Comparison of ENCODE assay signal across 25 cellular contexts in genomic region chr6:2215342-2215741, GRCh38. TPM values are rescaled to one million over a fixed set of nuclear protein-coding genes. Genes with fewer than 3 reads are reported as not detected.
DNase-seq lines count a peak whose midpoint lies in the region; ATAC-seq, FAIRE-seq and TF ChIP-seq lines count a peak whose summit lies in the region.
"Had no signal": no experiment of that assay in that cellular context is flagged by ENCODE, and none has a peak within 500 bp of the region (broad histone marks: within the 10 kb centered on the region; RNA-seq: fewer than 3 reads in every experiment).

No MANE protein-coding gene starts in this region.

- no peak overlapping the region for H3K27ac Mint-ChIP-seq in activated CD8-positive, alpha-beta T cell treated with anti-CD3 and anti-CD28 coated beads for 36 hours
- H3K27ac Mint-ChIP-seq in activated CD8-positive, alpha-beta T cell treated with anti-CD3 and anti-CD28 coated beads, Interleukin-2, amount 10 ng/mL, durations not matched to agents 7 days and 5 days = no peak overlapping the region
- H3K27ac Mint-ChIP-seq: B cell, GM23338 had no signal

- intact Hi-C loops in activated CD8-positive, alpha-beta T cell treated with anti-CD3 and anti-CD28 coated beads for 36 hours (cut with micrococcal nuclease) = no loop called here

- in situ Hi-C loops in astrocyte of the spinal cord (cut with HindIII; ENCODE audit: low sequenced_read_pairs) = no loop called here

- POLR2A ChIA-PET in activated CD8-positive, alpha-beta T cell treated with anti-CD3 and anti-CD28 coated beads for 36 hours (lab: Charles Lee) = no interaction called here
- POLR2A ChIA-PET in activated CD8-positive, alpha-beta T cell treated with anti-CD3 and anti-CD28 coated beads, Interleukin-2, amount 10 ng/mL, durations not matched to agents 7 days and 5 days (lab: Charles Lee) = no interaction called here

- no peak overlapping the region for H3K9ac ChIP-seq in MM.1S (ENCODE audit: low read length)
- H3K9ac ChIP-seq: KMS-11 had no signal

- H3K79me2 ChIP-seq in MM.1S (ENCODE audit: low read length) = peaks cover 12% of the 10 kb centered on the region; the same call in 1 of the 2 replicates

- no peaks in the 10 kb centered on the region for H3K36me3 ChIP-seq in MM.1S (replicated peaks; ENCODE audit: insufficient read depth, low read length)

- H3K9me2 ChIP-seq in MM.1S (replicated peaks; ENCODE audit: insufficient read depth, low read length) = no peaks in the 10 kb centered on the region

- H3K27me3 Mint-ChIP-seq in activated CD8-positive, alpha-beta T cell treated with anti-CD3 and anti-CD28 coated beads for 36 hours = no peaks in the 10 kb centered on the region
- H3K27me3 Mint-ChIP-seq in activated CD8-positive, alpha-beta T cell treated with anti-CD3 and anti-CD28 coated beads, Interleukin-2, amount 10 ng/mL, durations not matched to agents 7 days and 5 days (ENCODE audit: low read depth) = peaks cover 1% of the 10 kb centered on the region
- H3K27me3 Mint-ChIP-seq: B cell had no signal

- peak; percentile 45 for ATAC-seq in activated CD8-positive, alpha-beta T cell treated with anti-CD3 and anti-CD28 coated beads for 36 hours
- ATAC-seq in activated CD8-positive, alpha-beta T cell treated with anti-CD3 and anti-CD28 coated beads, Interleukin-2, amount 10 ng/mL, durations not matched to agents 7 days and 5 days = no peak
- no peak for ATAC-seq in HG03460 (IDR thresholded peaks at IDR 0.05; ENCODE audit: unreplicated experiment)
- ATAC-seq: GM23338, HCT116, HepG2 had no signal

- H4K20me1 ChIP-seq in MM.1S (ENCODE audit: insufficient read depth, low read length) = no peaks in the 10 kb centered on the region

- H3K9me3 ChIP-seq in MM.1S (replicated peaks; ENCODE audit: insufficient read depth, low read length) = no peaks in the 10 kb centered on the region

- no peak overlapping the region for H3K27ac ChIP-seq in MM.1S (ENCODE audit: low read length)
- H3K27ac ChIP-seq: 22Rv1, KMS-11 had no signal

- DNase-seq in activated CD8-positive, alpha-beta T cell treated with anti-CD3 and anti-CD28 coated beads for 36 hours = peak; percentile 27
- no peak for DNase-seq in activated CD8-positive, alpha-beta T cell treated with anti-CD3 and anti-CD28 coated beads, Interleukin-2, amount 10 ng/mL, durations not matched to agents 7 days and 5 days
- DNase-seq in RCC 7860 (ENCODE audit: low spot score) (peak; percentile 29), astrocyte of the spinal cord (ENCODE audit: low read depth, low spot score) (peak; percentile 86), smooth muscle cell of the brain vasculature (ENCODE audit: low read depth, low spot score) (peak; percentile 32), MM.1S (no peak), COLO829 (ENCODE audit: low spot score) (no peak)
- DNase-seq: COR-L47; GDM1; NCI-H1092 treated with DMSO at 0.1 percent for 48 hours; NCI-H146; NCI-H2029 treated with DMSO at 0.1 percent for 48 hours; NCI-H2171 treated with DMSO at 0.1 percent for 48 hours; NCI-H446; NCI-H526 treated with DMSO at 0.1 percent for 48 hours; NK-92 treated with Interleukin-12 subunit alpha and Interleukin-12 subunit beta, amount 100 ng/mL, for 24 hours; RPMI8226; SIG-M5 had no signal

- H3K4me2 ChIP-seq in MM.1S (ENCODE audit: low read depth, low read length) = no peak overlapping the region
- H3K4me2 ChIP-seq: GM23338, KMS-11 had no signal

- peaks cover 20% of the 10 kb centered on the region for H3K4me1 Mint-ChIP-seq in activated CD8-positive, alpha-beta T cell treated with anti-CD3 and anti-CD28 coated beads for 36 hours (ENCODE audit: low read depth)
- peaks cover 5% of the 10 kb centered on the region for H3K4me1 Mint-ChIP-seq in activated CD8-positive, alpha-beta T cell treated with anti-CD3 and anti-CD28 coated beads, Interleukin-2, amount 10 ng/mL, durations not matched to agents 7 days and 5 days (ENCODE audit: low read depth)

- no peak for FAIRE-seq in RCC 7860 (lab: Jason Lieb, UNC)
- FAIRE-seq: HepG2 had no signal

- H2AFZ ChIP-seq in MM.1S (ENCODE audit: low read length) = no peak overlapping the region
- H2AFZ ChIP-seq: GM23338 had no signal

- no peaks in the 10 kb centered on the region for H3K27me3 ChIP-seq in MM.1S (replicated peaks; ENCODE audit: insufficient read depth, low read length)

- H3K4me3 Mint-ChIP-seq in activated CD8-positive, alpha-beta T cell treated with anti-CD3 and anti-CD28 coated beads for 36 hours = no peak overlapping the region
- no peak overlapping the region for H3K4me3 Mint-ChIP-seq in activated CD8-positive, alpha-beta T cell treated with anti-CD3 and anti-CD28 coated beads, Interleukin-2, amount 10 ng/mL, durations not matched to agents 7 days and 5 days
- H3K4me3 Mint-ChIP-seq: B cell, GM23338 had no signal

- peaks cover 2% of the 10 kb centered on the region for H3K36me3 Mint-ChIP-seq in activated CD8-positive, alpha-beta T cell treated with anti-CD3 and anti-CD28 coated beads for 36 hours (ENCODE audit: low read depth)
- H3K36me3 Mint-ChIP-seq in activated CD8-positive, alpha-beta T cell treated with anti-CD3 and anti-CD28 coated beads, Interleukin-2, amount 10 ng/mL, durations not matched to agents 7 days and 5 days (ENCODE audit: low read depth) = no peaks in the 10 kb centered on the region

- no peaks in the 10 kb centered on the region for H3K4me1 ChIP-seq in MM.1S (ENCODE audit: low read length)

- CTCF ChIA-PET in activated CD8-positive, alpha-beta T cell treated with anti-CD3 and anti-CD28 coated beads for 36 hours (lab: Charles Lee) = no interaction called here
- CTCF ChIA-PET in activated CD8-positive, alpha-beta T cell treated with anti-CD3 and anti-CD28 coated beads, Interleukin-2, amount 10 ng/mL, durations not matched to agents 7 days and 5 days (lab: Charles Lee) = no interaction called here

- no peaks in the 10 kb centered on the region for H3K9me3 Mint-ChIP-seq in activated CD8-positive, alpha-beta T cell treated with anti-CD3 and anti-CD28 coated beads for 36 hours
- H3K9me3 Mint-ChIP-seq in activated CD8-positive, alpha-beta T cell treated with anti-CD3 and anti-CD28 coated beads, Interleukin-2, amount 10 ng/mL, durations not matched to agents 7 days and 5 days (ENCODE audit: insufficient read depth) = no peaks in the 10 kb centered on the region
- H3K9me3 Mint-ChIP-seq: GM23338 had no signal

- H3K4me3 ChIP-seq in astrocyte of the spinal cord (ENCODE audit: low read depth, low read length) = no peak overlapping the region
- H3K4me3 ChIP-seq in MM.1S (ENCODE audit: low read length) = no peak overlapping the region
- H3K4me3 ChIP-seq: GM23338 had no signal

- TF ChIP-seq CTCF in activated CD8-positive, alpha-beta T cell treated with anti-CD3 and anti-CD28 coated beads for 36 hours (IDR thresholded peaks at IDR 0.05) = no peak
- TF ChIP-seq CTCF in astrocyte of the spinal cord (IDR thresholded peaks at IDR 0.05; ENCODE audit: low read depth, low read length) (no peak), MM.1S (IDR thresholded peaks at IDR 0.05; ENCODE audit: low read length) (no peak)

- H3F3A ChIP-seq in MM.1S (ENCODE audit: insufficient read depth, low read length) = no peaks in the 10 kb centered on the region

RNA-seq across cellular contexts. Expression of gene GMDS, which starts 30.1 kb away (rescaled TPM):
- 10 to 100 TPM; 36.6 to 42.8 TPM for total RNA-seq in activated CD8-positive, alpha-beta T cell treated with anti-CD3 and anti-CD28 coated beads for 36 hours
- 10 to 100 TPM; 30.3 to 38.5 TPM for total RNA-seq in activated CD8-positive, alpha-beta T cell treated with anti-CD3 and anti-CD28 coated beads, Interleukin-2, amount 10 ng/mL, durations not matched to agents 7 days and 5 days

Comparison
In these comparisons a context has a peak if more than half of its experiments do, and no peak if none do; other contexts are left out.
1. DNase-seq: peak in activated CD8-positive, alpha-beta T cell treated with anti-CD3 and anti-CD28 coated beads for 36 hours (single experiment), RCC 7860 (single experiment), astrocyte of the spinal cord (single experiment) and smooth muscle cell of the brain vasculature (single experiment); none in activated CD8-positive, alpha-beta T cell treated with anti-CD3 and anti-CD28 coated beads, Interleukin-2, amount 10 ng/mL, durations not matched to agents 7 days and 5 days (single experiment), MM.1S (single experiment) and COLO829 (single experiment).